Comparison of ENCODE assay signal across 9 cellular contexts in genomic region chr6:683742-684440, GRCh38. TPM values are rescaled to one million over a fixed set of nuclear protein-coding genes. Genes with fewer than 3 reads are reported as not detected.
DNase-seq lines count a peak whose midpoint lies in the region; ATAC-seq and TF ChIP-seq lines count a peak whose summit lies in the region.
"Had no signal": no experiment of that assay in that cellular context is flagged by ENCODE, and none has a peak within 500 bp of the region (broad histone marks: within the 10 kb centered on the region; RNA-seq: fewer than 3 reads in every experiment).

No MANE protein-coding gene starts in this region.

- intact Hi-C loops in Panc1 (cut with micrococcal nuclease; ENCODE audit: unreplicated experiment), result loop anchor here (10.0 kb wide), 1 partner anchor 59 kb away; no protein-coding TSS in a partner anchor

- in situ Hi-C loops in Panc1 (cut with HindIII; ENCODE audit: low pct_unique_long_range_greater_than_20kb, low sequenced_read_pairs), result no loop called here

- no peaks in the 10 kb centered on the region for H3K9me3 ChIP-seq in Panc1 (ENCODE audit: control insufficient read depth, insufficient read depth, low read depth, low read length)

- CTCF ChIA-PET in Panc1 (lab: Charles Lee), result interaction anchor here (0.8 kb wide), 1 partner anchor 91 kb away, joined by 5 read pairs; no protein-coding TSS in a partner anchor

- no peak overlapping the region for H3K9ac ChIP-seq in rectal smooth muscle tissue (ENCODE audit: low read length)

- peaks cover 3% of the 10 kb centered on the region; the same call in 1 of the 2 replicates for H3K36me3 ChIP-seq in H7 (replicated peaks; ENCODE audit: control insufficient read depth, insufficient read depth, low read length)
- no peaks in the 10 kb centered on the region for H3K36me3 ChIP-seq in Panc1 (ENCODE audit: control insufficient read depth, insufficient read depth, low read length)
- no peaks in the 10 kb centered on the region for H3K36me3 ChIP-seq in rectal smooth muscle tissue (ENCODE audit: control insufficient read depth, insufficient read depth, low read length)

- BruUV-seq in Panc1 (replicated peaks; lab: Mats Ljungman, UMichigan), result no TSS peak

- ATAC-seq in Panc1 (peak; percentile 85), GM21381 (IDR thresholded peaks at IDR 0.05; ENCODE audit: unreplicated experiment) (no peak), left lobe of liver (no peak), HG03045 (IDR thresholded peaks at IDR 0.05; ENCODE audit: unreplicated experiment) (no peak)

- peak; percentile 74 for DNase-seq in AG10803 (ENCODE audit: low read depth)
- peak; percentile 78 for DNase-seq in H7
- DNase-seq in Panc1 (ENCODE audit: low read depth, low spot score), result no peak
- peak; percentile 84 for DNase-seq in fibroblast of the aortic adventitia (ENCODE audit: low read depth)
- DNase-seq in left lobe of liver (ENCODE audit: low spot score), result no peak

- TF ChIP-seq CTCF in AG10803 (conservative IDR thresholded peaks at IDR 0.05; ENCODE audit: low read length) (no peak), Panc1 (IDR thresholded peaks at IDR 0.05) (no peak), fibroblast of the aortic adventitia (IDR thresholded peaks at IDR 0.05; ENCODE audit: insufficient read depth, low read length) (no peak)

- peaks cover 42% of the 10 kb centered on the region for H3K4me1 ChIP-seq in Panc1 (ENCODE audit: control insufficient read depth, insufficient read depth, low read length)
- peaks cover 2% of the 10 kb centered on the region for H3K4me1 ChIP-seq in rectal smooth muscle tissue (ENCODE audit: control insufficient read depth, insufficient read depth, low read length)

- POLR2A ChIA-PET in Panc1 (lab: Charles Lee), result interaction anchor here (0.9 kb wide), 1 partner anchor 25 kb away, joined by 5 read pairs; no protein-coding TSS in a partner anchor

- H3K27me3 ChIP-seq in H7 (ENCODE audit: control insufficient read depth, insufficient read depth, low read length) (no peaks in the 10 kb centered on the region), Panc1 (ENCODE audit: control insufficient read depth, insufficient read depth, low read length) (no peaks in the 10 kb centered on the region), rectal smooth muscle tissue (ENCODE audit: control insufficient read depth, insufficient read depth, low read length) (no peaks in the 10 kb centered on the region)

- H3K4me3 ChIP-seq in AG10803 (ENCODE audit: low read length) (peak overlapping the region; percentile 55), H7 (ENCODE audit: insufficient read depth, low read depth, low read length) (peak overlapping the region; percentile 4; the same call in 1 of the 2 replicates), Panc1 (ENCODE audit: low read depth in 2 of 2, low read length in 2 of 2) (peak overlapping the region; percentile 26 to 46; a peak in 3 of 4 replicates), fibroblast of the aortic adventitia (ENCODE audit: low read depth, low read length) (peak overlapping the region; percentile 60), rectal smooth muscle tissue (ENCODE audit: low read length) (peak overlapping the region; percentile 49)

- H3K27ac ChIP-seq in Panc1 (ENCODE audit: low read length) (peak overlapping the region; percentile 74), rectal smooth muscle tissue (ENCODE audit: low read depth, low read length) (peak overlapping the region; percentile 11)

RNA-seq across cellular contexts. Expression of gene EXOC2, which starts 9.0 kb away (rescaled TPM):
- 41.4 and 46.6 TPM in 2 replicates for total RNA-seq in H7 (2014; rRNA removed; shearing (Covaris generic))
- total RNA-seq in Panc1 (2021; ENCODE audit: unreplicated experiment) (30.5 TPM), fibroblast of the aortic adventitia (ENCODE audit: low replicate concordance) (11.0 and 27.9 TPM in 2 replicates), left lobe of liver (7.5 TPM)
- polyA plus RNA-seq in Panc1 (2012; ENCODE audit: insufficient read length), result 19.5 TPM

RNA-seq across cellular contexts. Expression of gene HUS1B, which starts 27.0 kb away (rescaled TPM):
- 0.22 and 1.1 TPM in 2 replicates for total RNA-seq in H7 (2014; rRNA removed; shearing (Covaris generic))
- total RNA-seq in Panc1 (2021; ENCODE audit: unreplicated experiment), result 0.74 TPM
- polyA plus RNA-seq in Panc1 (2012; ENCODE audit: insufficient read length), result not detected
- 0.45 and 0.65 TPM in 2 replicates for total RNA-seq in fibroblast of the aortic adventitia (ENCODE audit: low replicate concordance)
- 0.23 TPM for total RNA-seq in left lobe of liver
- total RNA-seq: epithelial cell of proximal tubule had no signal

Comparison
In these comparisons a context has a peak if more than half of its experiments do, and no peak if none do; other contexts are left out.
1. DNase-seq: peak in AG10803 (single experiment), H7 (single experiment) and fibroblast of the aortic adventitia (single experiment); none in Panc1 (single experiment) and left lobe of liver (single experiment).
2. H3K4me3 ChIP-seq: peak in every context shown above with its lines; median percentile 60 in fibroblast of the aortic adventitia; 55 in AG10803; 49 in rectal smooth muscle tissue; 36 in Panc1; 4 in H7.